8 cellular contexts compared by ENCODE assay signal in genomic region chr14:99479160-99479902, GRCh38. TPM values are rescaled to one million over a fixed set of nuclear protein-coding genes. Genes with fewer than 3 reads are reported as not detected.
A peak's percentile ranks its signal among the peaks of the same experiment; 100 is the strongest.
DNase-seq lines count a peak whose midpoint lies in the region; ATAC-seq, FAIRE-seq and TF ChIP-seq lines count a peak whose summit lies in the region.

No MANE protein-coding gene starts in this region.

- DNase-seq in DND-41: no peak
- DNase-seq in RWPE2 (ENCODE audit: low spot score): no peak
- peak; percentile 19 to 22 for DNase-seq in fibroblast of lung (ENCODE audit: low read depth in 2 of 2)
- DNase-seq in trophoblast cell: no peak
- DNase-seq in urothelium cell line (ENCODE audit: low spot score): no peak
- no peak for DNase-seq in inferior parietal cortex (ENCODE audit: extremely low spot score)
- DNase-seq in COLO829 (ENCODE audit: low spot score): no peak

- H4K20me1 ChIP-seq in DND-41 (ENCODE audit: insufficient read depth, low read length) (peaks cover 69% of the 10 kb centered on the region), fibroblast of lung (ENCODE audit: control insufficient read depth, extremely low read depth, insufficient read depth, low read length) (peaks cover 3% of the 10 kb centered on the region)

- H3K79me2 ChIP-seq in DND-41 (ENCODE audit: insufficient read depth, low read length): peaks cover 94% of the 10 kb centered on the region
- peaks cover 74% of the 10 kb centered on the region for H3K79me2 ChIP-seq in fibroblast of lung (ENCODE audit: control insufficient read depth, insufficient read depth, low read length)
- H3K79me2 ChIP-seq in trophoblast cell (ENCODE audit: control insufficient read depth, insufficient read depth, low read length, poor library complexity): peaks cover 27% of the 10 kb centered on the region

- H3K9me3 ChIP-seq in DND-41 (ENCODE audit: insufficient read depth, low read length, severe bottlenecking): no peaks in the 10 kb centered on the region
- no peaks in the 10 kb centered on the region for H3K9me3 ChIP-seq in RWPE2 (ENCODE audit: severe bottlenecking)
- no peaks in the 10 kb centered on the region for H3K9me3 ChIP-seq in fibroblast of lung (ENCODE audit: control insufficient read depth, insufficient read depth, low read depth, low read length)
- no peaks in the 10 kb centered on the region for H3K9me3 ChIP-seq in trophoblast cell (ENCODE audit: insufficient read depth, low read depth, low read length)

- H3K9ac ChIP-seq in DND-41 (ENCODE audit: low read depth, low read length) (peak overlapping the region; percentile 75), fibroblast of lung (ENCODE audit: insufficient read depth, low read length) (peak overlapping the region; percentile 74), trophoblast cell (ENCODE audit: low read length) (peak overlapping the region; percentile 75)

- H3K27me3 ChIP-seq in DND-41 (ENCODE audit: insufficient read depth, low read length, poor library complexity) (no peaks in the 10 kb centered on the region), RWPE2 (ENCODE audit: insufficient read depth, poor library complexity, severe bottlenecking) (no peaks in the 10 kb centered on the region), fibroblast of lung (ENCODE audit: control insufficient read depth, insufficient read depth, low read length) (no peaks in the 10 kb centered on the region), trophoblast cell (ENCODE audit: insufficient read depth, low read length) (no peaks in the 10 kb centered on the region)

- H2AK5ac ChIP-seq in trophoblast cell (ENCODE audit: low read length): no peak overlapping the region

- peak overlapping the region; percentile 77 for H2BK5ac ChIP-seq in trophoblast cell (ENCODE audit: low read depth, low read length, poor library complexity)

- TF ChIP-seq CTCF in DND-41 (IDR thresholded peaks at IDR 0.05; ENCODE audit: borderline replicate concordance, extremely low read depth, low read length, poor library complexity, severe bottlenecking): no peak
- TF ChIP-seq CTCF in RWPE2 (IDR thresholded peaks at IDR 0.05; ENCODE audit: poor library complexity, severe bottlenecking): no peak
- TF ChIP-seq CTCF in fibroblast of lung (conservative IDR thresholded peaks at IDR 0.05 in 1 of 2, IDR thresholded peaks at IDR 0.05 in 1 of 2; ENCODE audit: low read depth in 1 of 2, low read length in 2 of 2): no peak

- peak overlapping the region; percentile 82 for H4K8ac ChIP-seq in trophoblast cell (ENCODE audit: low read depth, low read length)

- H2AFZ ChIP-seq in DND-41 (ENCODE audit: low read depth, low read length) (peak overlapping the region; percentile 69; the same call in 1 of the 2 replicates), fibroblast of lung (ENCODE audit: low read length) (peak overlapping the region; percentile 52), trophoblast cell (ENCODE audit: insufficient read depth, low read length, poor library complexity) (peak overlapping the region; percentile 95)

- FAIRE-seq in urothelium cell line (lab: Jason Lieb, UNC): no peak

- H3K4me2 ChIP-seq in DND-41 (ENCODE audit: insufficient read depth, low read length) (peak overlapping the region; percentile 98), fibroblast of lung (ENCODE audit: extremely low read depth, insufficient read depth, low read length) (peak overlapping the region; percentile 82), trophoblast cell (ENCODE audit: low read length) (peak overlapping the region; percentile 97)

- WGBS in trophoblast cell (ENCODE audit: extremely low coverage, insufficient coverage, insufficient read length): no CpG with 5 or more reads among the region's 18 CpGs

- H3K4me3 ChIP-seq in DND-41 (ENCODE audit: low read depth in 1 of 2, low read length in 2 of 2): peak overlapping the region; percentile 83 to 86
- H3K4me3 ChIP-seq in RWPE2 (ENCODE audit: severe bottlenecking): peak overlapping the region; percentile 98
- peak overlapping the region; percentile 58 to 80 (median 70) for H3K4me3 ChIP-seq in fibroblast of lung (replicated peaks in 1 of 4; ENCODE audit: control extremely low read depth in 1 of 4, insufficient read depth in 1 of 4, low read depth in 3 of 4, low read length in 4 of 4)
- H3K4me3 ChIP-seq in trophoblast cell (ENCODE audit: low read depth, low read length): peak overlapping the region; percentile 98

- no peak overlapping the region for H2BK12ac ChIP-seq in trophoblast cell (ENCODE audit: low read length)

- ATAC-seq in DND-41 (ENCODE audit: insufficient read depth, low read depth) (no peak), RWPE2 (ENCODE audit: low read depth) (no peak), GM18502 (IDR thresholded peaks at IDR 0.05; ENCODE audit: poor library complexity, unreplicated experiment) (no peak)

- no peaks in the 10 kb centered on the region; the same call in none of the 2 replicates for H3K36me3 ChIP-seq in DND-41 (ENCODE audit: insufficient read depth, low read length)
- peaks cover 4% of the 10 kb centered on the region; the same call in 1 of the 2 replicates for H3K36me3 ChIP-seq in RWPE2 (ENCODE audit: low read depth)
- H3K36me3 ChIP-seq in fibroblast of lung (ENCODE audit: control insufficient read depth, insufficient read depth, low read length): no peaks in the 10 kb centered on the region
- H3K36me3 ChIP-seq in trophoblast cell (ENCODE audit: control insufficient read depth in 1 of 2, insufficient read depth in 2 of 2, low read length in 2 of 2): no peaks in the 10 kb centered on the region

- H3K4me1 ChIP-seq in DND-41 (ENCODE audit: insufficient read depth, low read length) (peaks cover 40% of the 10 kb centered on the region), RWPE2 (ENCODE audit: insufficient read depth, poor library complexity, severe bottlenecking) (peaks cover 42% of the 10 kb centered on the region), fibroblast of lung (ENCODE audit: control insufficient read depth, extremely low read depth, insufficient read depth, low read length) (no peaks in the 10 kb centered on the region), trophoblast cell (ENCODE audit: control insufficient read depth in 1 of 2, insufficient read depth in 2 of 2, low read length in 2 of 2) (peaks cover 3 to 14% of the 10 kb centered on the region in 2 experiments)

- H3K27ac ChIP-seq in DND-41 (ENCODE audit: low read length) (peak overlapping the region; percentile 68), RWPE2 (ENCODE audit: poor library complexity, severe bottlenecking) (peak overlapping the region; percentile 73), fibroblast of lung (ENCODE audit: insufficient read depth, low read length) (peak overlapping the region; percentile 78), trophoblast cell (ENCODE audit: low read depth, low read length) (no peak overlapping the region)

- no peak overlapping the region for H3K23ac ChIP-seq in trophoblast cell (ENCODE audit: low read length)

- peak overlapping the region; percentile 95 for H3K4ac ChIP-seq in trophoblast cell (ENCODE audit: low read depth, low read length)

- H3K79me1 ChIP-seq in trophoblast cell (ENCODE audit: low read length): peaks cover 12% of the 10 kb centered on the region

- no peak overlapping the region for H4K12ac ChIP-seq in trophoblast cell (ENCODE audit: low read depth, low read length)

- no peak overlapping the region for H2BK120ac ChIP-seq in trophoblast cell (ENCODE audit: insufficient read depth, low read length, poor library complexity)

- peak overlapping the region; percentile 95 for H3K14ac ChIP-seq in trophoblast cell (ENCODE audit: low read length)

- H4K91ac ChIP-seq in trophoblast cell (ENCODE audit: low read depth, low read length): peak overlapping the region; percentile 88

- H3K18ac ChIP-seq in trophoblast cell (ENCODE audit: low read length): peak overlapping the region; percentile 91

RNA-seq across cellular contexts. Expression of gene SETD3, which starts 1.3 kb away (rescaled TPM):
- 38.3 and 43.1 TPM in 2 replicates for total RNA-seq in fibroblast of lung
- polyA plus RNA-seq in fibroblast of lung: 30.9 TPM in 2 replicates
- 25.3 and 25.8 TPM in 2 replicates for polyA plus RNA-seq in fibroblast of lung (2012)
- 19.5 and 23.3 TPM in 2 replicates for polyA minus RNA-seq in fibroblast of lung (ENCODE audit: low replicate concordance)
- polyA plus RNA-seq in trophoblast cell (2013): 81.6 and 81.8 TPM in 2 replicates

RNA-seq across cellular contexts. Expression of gene CCNK, which starts 1.9 kb away (rescaled TPM):
- total RNA-seq in fibroblast of lung: 33.9 and 51.0 TPM in 2 replicates
- 7.3 and 12.9 TPM in 2 replicates for polyA plus RNA-seq in fibroblast of lung
- polyA plus RNA-seq in fibroblast of lung (2012): 48.1 and 57.4 TPM in 2 replicates
- 7.6 and 14.6 TPM in 2 replicates for polyA minus RNA-seq in fibroblast of lung (ENCODE audit: low replicate concordance)
- 105 TPM in 2 replicates for polyA plus RNA-seq in trophoblast cell (2013)

Comparison
In these comparisons a context has a peak if more than half of its experiments do, and no peak if none do; other contexts are left out.
1. DNase-seq: peak in fibroblast of lung (2 of 2); none in DND-41 (single experiment), RWPE2 (single experiment), trophoblast cell (0 of 2), urothelium cell line (single experiment), inferior parietal cortex (single experiment) and COLO829 (single experiment).
2. Peak in every context shown above with its lines, with median percentiles within 50 percentile points of each other: H2AFZ ChIP-seq, H3K4me2 ChIP-seq, H3K4me3 ChIP-seq and H3K9ac ChIP-seq.